In genomic region chr5:96870094-96871021, GRCh38 we compare ENCODE assay signal across 9 cellular contexts. TPM values are rescaled to one million over a fixed set of nuclear protein-coding genes. Genes with fewer than 3 reads are reported as not detected.
DNase-seq lines count a peak whose midpoint lies in the region; ATAC-seq and TF ChIP-seq lines count a peak whose summit lies in the region.
"Had no signal": no experiment of that assay in that cellular context is flagged by ENCODE, and none has a peak within 500 bp of the region (broad histone marks: within the 10 kb centered on the region; RNA-seq: fewer than 3 reads in every experiment).

No MANE protein-coding gene starts in this region.

- no peak overlapping the region for H3K4me2 ChIP-seq in mesendoderm (ENCODE audit: low read length)

- DNase-seq in NCI-H2196 (lab: John Stamatoyannopoulos, UW; ENCODE audit: unreplicated experiment): peak; percentile 1
- no peak for DNase-seq in NCI-H2196 treated with DMSO at 0.1 percent for 48 hours (lab: John Stamatoyannopoulos, UW; ENCODE audit: unreplicated experiment)
- peak; percentile 42 for DNase-seq in M059J (ENCODE audit: low read depth)
- DNase-seq in mesendoderm: no peak
- DNase-seq in coronary artery (ENCODE audit: low spot score): no peak
- DNase-seq in aorta: no peak
- no peak for DNase-seq in foreskin melanocyte

- no peaks in the 10 kb centered on the region for H3K27me3 ChIP-seq in mesendoderm (ENCODE audit: insufficient read depth, low read length, poor library complexity)
- no peaks in the 10 kb centered on the region for H3K27me3 ChIP-seq in aorta (ENCODE audit: control insufficient read depth in 1 of 2, insufficient read depth in 2 of 2, low read length in 1 of 2)

- H3K23ac ChIP-seq in mesendoderm (ENCODE audit: low read length): no peak overlapping the region

- H3K36me3 ChIP-seq in HEK293 (ENCODE audit: control insufficient read depth in 2 of 2, insufficient read depth in 1 of 2, low read length in 2 of 2) (no peaks in the 10 kb centered on the region), mesendoderm (ENCODE audit: control insufficient read depth, insufficient read depth, low read length) (no peaks in the 10 kb centered on the region), aorta (ENCODE audit: control insufficient read depth in 1 of 2, insufficient read depth in 2 of 2, low read length in 1 of 2) (no peaks in the 10 kb centered on the region)

- no peak for ATAC-seq in aorta (ENCODE audit: low FRiP score)

- H2BK120ac ChIP-seq in mesendoderm (ENCODE audit: low read depth, low read length): no peak overlapping the region

- H3K9me3 ChIP-seq in HEK293 (ENCODE audit: control insufficient read depth, insufficient read depth, low read depth, low read length) (no peaks in the 10 kb centered on the region), aorta (ENCODE audit: control insufficient read depth, low read length) (no peaks in the 10 kb centered on the region)

- intact Hi-C loops in aorta (cut with DNase I): loop anchor here in 1 of 2 donors (10.0 kb wide), 1 partner anchor 124 kb away; no protein-coding TSS in a partner anchor

- CTCF ChIA-PET in HEK293 (lab: Yijun Ruan, JAX): interaction anchor here (0.7 to 7.3 kb wide), 18 partner anchors 11 to 796 kb away, joined by 3 to 97 read pairs (median 9); partner anchors contain the start of gene LIX1

- H3K4me1 ChIP-seq in HEK293 (ENCODE audit: control insufficient read depth, insufficient read depth, low read length): no peaks in the 10 kb centered on the region
- H3K4me1 ChIP-seq in mesendoderm (ENCODE audit: control insufficient read depth, low read depth, low read length): peaks cover 9% of the 10 kb centered on the region
- H3K4me1 ChIP-seq in aorta (ENCODE audit: control insufficient read depth in 1 of 2, insufficient read depth in 2 of 2, low read length in 2 of 2): no peaks in the 10 kb centered on the region

- H3K4ac ChIP-seq in mesendoderm (ENCODE audit: low read depth, low read length): no peak overlapping the region

- no peak overlapping the region for H3K27ac ChIP-seq in HEK293 (ENCODE audit: extremely low read depth, low read depth, low read length)
- no peak overlapping the region for H3K27ac ChIP-seq in mesendoderm (ENCODE audit: low read depth, low read length)
- H3K27ac ChIP-seq in coronary artery: no peak overlapping the region
- H3K27ac ChIP-seq in aorta (ENCODE audit: low read depth in 1 of 2, low read length in 2 of 2): no peak overlapping the region
- H3K27ac ChIP-seq: 22Rv1 had no signal

- no peaks in the 10 kb centered on the region for H3K79me1 ChIP-seq in mesendoderm (ENCODE audit: low read length)

- H3K79me2 ChIP-seq in mesendoderm (ENCODE audit: control insufficient read depth, insufficient read depth, low read length): no peaks in the 10 kb centered on the region

- no peak for TF ChIP-seq CTCF in HEK293 (tag by site-specific recombination; IDR thresholded peaks at IDR 0.05)
- no peak for TF ChIP-seq CTCF in coronary artery (IDR thresholded peaks at IDR 0.05)

- peak overlapping the region; percentile 13 for H3K9ac ChIP-seq in mesendoderm (ENCODE audit: low read length)

- POLR2A ChIA-PET in HEK293 (lab: Yijun Ruan, JAX): interaction anchor here (0.6 to 1.7 kb wide), 3 partner anchors 57 to 66 kb away, joined by 3 to 8 read pairs (median 4); partner anchors contain the start of gene LNPEP

- H4K5ac ChIP-seq in mesendoderm (ENCODE audit: low read length): no peak overlapping the region

- peak overlapping the region; percentile 59 for H3K56ac ChIP-seq in mesendoderm (ENCODE audit: low read length)

- no peak overlapping the region for H2BK15ac ChIP-seq in mesendoderm (replicated peaks; ENCODE audit: low read depth)

- WGBS in mesendoderm (ENCODE audit: extremely low coverage, insufficient coverage, low lambda C conversion rate): no CpG with 5 or more reads among the region's 4 CpGs
- 65 to 67% methylated on average over 4 of the region's 4 CpGs for WGBS in aorta, 2 donors

- H2BK5ac ChIP-seq in mesendoderm (ENCODE audit: low read length): no peak overlapping the region

- H2AK5ac ChIP-seq in mesendoderm (ENCODE audit: low read length): no peak overlapping the region

- H4K8ac ChIP-seq in mesendoderm (ENCODE audit: low read depth, low read length): no peak overlapping the region

- H3K4me3 ChIP-seq in HEK293 (ENCODE audit: low read depth, low read length) (no peak overlapping the region), mesendoderm (ENCODE audit: low read length) (no peak overlapping the region), coronary artery (no peak overlapping the region), aorta (ENCODE audit: low read length in 2 of 2) (no peak overlapping the region)

- H3K18ac ChIP-seq in mesendoderm (ENCODE audit: low read length): no peak overlapping the region

TF ChIP-seq in HEK293, 187 proteins besides CTCF, POLR2A, EP300 and RAD21:
- TF ChIP-seq, protein P1, sequence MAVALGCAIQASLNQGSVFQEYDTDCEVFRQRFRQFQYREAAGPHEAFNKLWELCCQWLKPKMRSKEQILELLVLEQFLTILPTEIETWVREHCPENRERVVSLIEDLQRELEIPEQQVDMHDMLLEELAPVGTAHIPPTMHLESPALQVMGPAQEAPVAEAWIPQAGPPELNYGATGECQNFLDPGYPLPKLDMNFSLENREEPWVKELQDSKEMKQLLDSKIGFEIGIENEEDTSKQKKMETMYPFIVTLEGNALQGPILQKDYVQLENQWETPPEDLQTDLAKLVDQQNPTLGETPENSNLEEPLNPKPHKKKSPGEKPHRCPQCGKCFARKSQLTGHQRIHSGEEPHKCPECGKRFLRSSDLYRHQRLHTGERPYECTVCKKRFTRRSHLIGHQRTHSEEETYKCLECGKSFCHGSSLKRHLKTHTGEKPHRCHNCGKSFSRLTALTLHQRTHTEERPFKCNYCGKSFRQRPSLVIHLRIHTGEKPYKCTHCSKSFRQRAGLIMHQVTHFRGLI (tag by site-specific recombination; IDR thresholded peaks at IDR 0.05): no peak
- TF ChIP-seq ZNF114 (tag by site-specific recombination; IDR thresholded peaks at IDR 0.05) (no peak), ZNF335 (tag by site-specific recombination; conservative IDR thresholded peaks at IDR 0.05) (peak; percentile 23; the same call in 1 of the 2 replicates), SCRT2 (tag by site-specific recombination; IDR thresholded peaks at IDR 0.05) (0 out of 2 replicates have a peak, but pooled peaks have one; percentile 56)

RNA-seq across cellular contexts. Expression of gene ERAP2, which starts 5.9 kb away (rescaled TPM):
- 103 and 104 TPM in 2 replicates for total RNA-seq in M059J (2014; rRNA removed; shearing (Covaris generic))
- 0.03 TPM for polyA plus RNA-seq in mesendoderm (2013, experiment 1 of 2)
- polyA plus RNA-seq in mesendoderm (2013, experiment 2 of 2): 0.03 TPM
- 10 to 100 TPM; 10.8 to 24.2 TPM for total RNA-seq in aorta
- 1 to 10 TPM in 1 of 2 donors, under 1 TPM in 1; 0.63 to 1.0 TPM for polyA plus RNA-seq in aorta

Comparison
In these comparisons a context has a peak if more than half of its experiments do, and no peak if none do; other contexts are left out.
1. DNase-seq: peak in NCI-H2196 (single experiment) and M059J (single experiment); none in NCI-H2196 treated with DMSO at 0.1 percent for 48 hours (single experiment), mesendoderm (single experiment), coronary artery (single experiment), aorta (0 of 2) and foreskin melanocyte (single experiment).